ENCODE assay signal across 12 cellular contexts in genomic region chr10:109899578-109900355, GRCh38. TPM values are rescaled to one million over a fixed set of nuclear protein-coding genes. Genes with fewer than 3 reads are reported as not detected.
DNase-seq lines count a peak whose midpoint lies in the region; ATAC-seq and TF ChIP-seq lines count a peak whose summit lies in the region.
"Had no signal": no experiment of that assay in that cellular context is flagged by ENCODE, and none has a peak within 500 bp of the region (broad histone marks: within the 10 kb centered on the region; RNA-seq: fewer than 3 reads in every experiment).

No MANE protein-coding gene starts in this region.

- peak overlapping the region; percentile 39 for H3K27ac Mint-ChIP-seq in activated naive CD8-positive, alpha-beta T cell treated with anti-CD3 and anti-CD28 coated beads, Interleukin-2, amount 50 U/mL, for 24 hours

- no peaks in the 10 kb centered on the region for H3K9me3 Mint-ChIP-seq in activated naive CD8-positive, alpha-beta T cell treated with anti-CD3 and anti-CD28 coated beads, Interleukin-2, amount 50 U/mL, for 24 hours

- no peak overlapping the region for H3K4me3 Mint-ChIP-seq in activated naive CD8-positive, alpha-beta T cell treated with anti-CD3 and anti-CD28 coated beads, Interleukin-2, amount 50 U/mL, for 24 hours

- H3K27ac ChIP-seq in prostate gland (peak overlapping the region; percentile 63 to 64), WERI-Rb-1 (no peak overlapping the region)
- H3K27ac ChIP-seq in effector memory CD4-positive, alpha-beta T cell (ENCODE audit: insufficient read depth, low read length, poor library complexity, severe bottlenecking), result no peak overlapping the region
- H3K27ac ChIP-seq: C4-2B, HL-60 had no signal

- no peaks in the 10 kb centered on the region for H3K36me3 ChIP-seq in prostate gland
- H3K36me3 ChIP-seq in WERI-Rb-1, result peaks cover 13% of the 10 kb centered on the region
- no peaks in the 10 kb centered on the region for H3K36me3 ChIP-seq in effector memory CD4-positive, alpha-beta T cell (ENCODE audit: control insufficient read depth, insufficient read depth, low read length)

- no peaks in the 10 kb centered on the region for H3K27me3 Mint-ChIP-seq in activated naive CD8-positive, alpha-beta T cell treated with anti-CD3 and anti-CD28 coated beads, Interleukin-2, amount 50 U/mL, for 24 hours

- ATAC-seq in activated naive CD8-positive, alpha-beta T cell treated with anti-CD3 and anti-CD28 coated beads, Interleukin-2, amount 50 U/mL, for 24 hours, result no peak

- no peak for TF ChIP-seq CTCF in prostate gland (IDR thresholded peaks at IDR 0.05)
- no peak for TF ChIP-seq CTCF in WERI-Rb-1 (IDR thresholded peaks at IDR 0.05; ENCODE audit: low read depth, low read length)

- no peak overlapping the region for H3K4me3 ChIP-seq in prostate gland
- no peak overlapping the region for H3K4me3 ChIP-seq in WERI-Rb-1 (ENCODE audit: low read depth, low read length)
- H3K4me3 ChIP-seq in effector memory CD4-positive, alpha-beta T cell (ENCODE audit: insufficient read depth, low read depth, low read length, poor library complexity, severe bottlenecking), result no peak overlapping the region

- H3K36me3 Mint-ChIP-seq in activated naive CD8-positive, alpha-beta T cell treated with anti-CD3 and anti-CD28 coated beads, Interleukin-2, amount 50 U/mL, for 24 hours (ENCODE audit: low read depth), result peaks cover 53% of the 10 kb centered on the region

- H3K27me3 ChIP-seq in prostate gland (replicated peaks; ENCODE audit: insufficient read depth) (no peaks in the 10 kb centered on the region), WERI-Rb-1 (ENCODE audit: insufficient read depth, low read depth, severe bottlenecking) (no peaks in the 10 kb centered on the region)
- no peaks in the 10 kb centered on the region for H3K27me3 ChIP-seq in effector memory CD4-positive, alpha-beta T cell (replicated peaks; ENCODE audit: control insufficient read depth, insufficient read depth, low read length, poor library complexity, severe bottlenecking)

- peaks cover 55% of the 10 kb centered on the region for H3K4me1 Mint-ChIP-seq in activated naive CD8-positive, alpha-beta T cell treated with anti-CD3 and anti-CD28 coated beads, Interleukin-2, amount 50 U/mL, for 24 hours

- TF ChIP-seq POLR2A in prostate gland (IDR thresholded peaks at IDR 0.05), result no peak

- H3K9me3 ChIP-seq in prostate gland, result no peaks in the 10 kb centered on the region
- no peaks in the 10 kb centered on the region for H3K9me3 ChIP-seq in WERI-Rb-1 (ENCODE audit: severe bottlenecking)
- no peaks in the 10 kb centered on the region for H3K9me3 ChIP-seq in effector memory CD4-positive, alpha-beta T cell (ENCODE audit: control insufficient read depth, low read length)

- DNase-seq in CD1c-positive myeloid dendritic cell (ENCODE audit: extremely low spot score) (peak; percentile 31), fibroblast of the conjunctiva (ENCODE audit: low read depth) (peak; percentile 67), prostate gland (ENCODE audit: low spot score) (peak; percentile 53), WERI-Rb-1 (no peak), NOMO-1 treated with DMSO at 0.1 percent for 48 hours (lab: John Stamatoyannopoulos, UW; ENCODE audit: unreplicated experiment) (no peak), GDM1 (lab: John Stamatoyannopoulos, UW) (no peak)
- DNase-seq in activated naive CD8-positive, alpha-beta T cell treated with anti-CD3 and anti-CD28 coated beads, Interleukin-2, amount 50 U/mL, for 24 hours, result no peak
- no peak for DNase-seq in effector memory CD4-positive, alpha-beta T cell
- DNase-seq: activated effector memory CD4-positive, alpha-beta T cell treated with anti-CD3 and anti-CD28 coated beads, Interleukin-2, amount 50 U/mL, for 16 hours; NCI-H2171 had no signal

- 59% methylated on average over 8 of the region's 8 CpGs for WGBS in prostate gland

- intact Hi-C loops in prostate gland (cut with DNase I), result no loop called here

- peaks cover 20% of the 10 kb centered on the region for H3K4me1 ChIP-seq in prostate gland (replicated peaks)
- H3K4me1 ChIP-seq in effector memory CD4-positive, alpha-beta T cell (ENCODE audit: control insufficient read depth, insufficient read depth, low read length, poor library complexity, severe bottlenecking), result no peaks in the 10 kb centered on the region

RNA-seq across cellular contexts. Expression of gene XPNPEP1, which starts 23.5 kb away (rescaled TPM):
- 10 to 100 TPM; 53.4 to 64.3 TPM for total RNA-seq in prostate gland

Comparison
In these comparisons a context has a peak if more than half of its experiments do, and no peak if none do; other contexts are left out.
1. DNase-seq: peak in CD1c-positive myeloid dendritic cell (single experiment), fibroblast of the conjunctiva (single experiment) and prostate gland (single experiment); none in activated naive CD8-positive, alpha-beta T cell treated with anti-CD3 and anti-CD28 coated beads, Interleukin-2, amount 50 U/mL, for 24 hours (single experiment), WERI-Rb-1 (single experiment), effector memory CD4-positive, alpha-beta T cell (0 of 3), NOMO-1 treated with DMSO at 0.1 percent for 48 hours (single experiment) and GDM1 (single experiment).
2. H3K27ac ChIP-seq: peak in prostate gland (2 of 2); none in WERI-Rb-1 (single experiment) and effector memory CD4-positive, alpha-beta T cell (single experiment).